In genomic region chr3:44467241-44467640, GRCh38 we compare ENCODE assay signal across 1 cellular context.
TF ChIP-seq lines count a peak whose summit lies in the region.

No MANE protein-coding gene starts in this region.

TF ChIP-seq in K562, 482 proteins besides CTCF, POLR2A, EP300 and RAD21:
- TF ChIP-seq ZBTB7A (IDR thresholded peaks at IDR 0.05; ENCODE audit: borderline replicate concordance, control insufficient read depth, low read depth, low read length): no peak
- no peak for TF ChIP-seq ARID3B (CRISPR knock-in tag; IDR thresholded peaks at IDR 0.05; ENCODE audit: borderline replicate concordance)
- TF ChIP-seq C11orf30 (IDR thresholded peaks at IDR 0.05; ENCODE audit: low read depth): no peak
- no peak for TF ChIP-seq SRSF7 (optimal IDR thresholded peaks at IDR 0.05; ENCODE audit: low read depth, low read length)
- no peak for TF ChIP-seq ZNF347 (CRISPR knock-in tag; IDR thresholded peaks at IDR 0.05; ENCODE audit: low read depth)
- no peak for TF ChIP-seq TRIM28 (IDR thresholded peaks at IDR 0.05)
